Comparison of ENCODE assay signal across 8 cellular contexts in genomic region chr3:120450261-120450913, GRCh38. TPM values are rescaled to one million over a fixed set of nuclear protein-coding genes. Genes with fewer than 3 reads are reported as not detected.
DNase-seq lines count a peak whose midpoint lies in the region; ATAC-seq and TF ChIP-seq lines count a peak whose summit lies in the region.

No MANE protein-coding gene starts in this region.

- H3K27ac Mint-ChIP-seq in activated CD4-positive, alpha-beta memory T cell treated with anti-CD3 and anti-CD28 coated beads for 36 hours, result no peak overlapping the region
- peak overlapping the region; percentile 80 for H3K27ac Mint-ChIP-seq in neural progenitor cell

- no peak for TF ChIP-seq CTCF in fibroblast of the aortic adventitia (IDR thresholded peaks at IDR 0.05; ENCODE audit: insufficient read depth, low read length)
- no peak for TF ChIP-seq CTCF in neural progenitor cell (IDR thresholded peaks at IDR 0.05)

- peak overlapping the region; percentile 85 for H3K4me3 ChIP-seq in fibroblast of the aortic adventitia (ENCODE audit: low read depth, low read length)
- H3K4me3 ChIP-seq in neural progenitor cell, result peak overlapping the region; percentile 94

- H3K9me3 ChIP-seq in neural progenitor cell (ENCODE audit: low read depth), result no peaks in the 10 kb centered on the region

- H3K27me3 Mint-ChIP-seq in activated CD4-positive, alpha-beta memory T cell treated with anti-CD3 and anti-CD28 coated beads for 36 hours, result peaks cover 48% of the 10 kb centered on the region
- H3K27me3 Mint-ChIP-seq in neural progenitor cell (ENCODE audit: insufficient read depth, low read depth), result peaks cover 3% of the 10 kb centered on the region

- H3K79me2 ChIP-seq in neural progenitor cell (ENCODE audit: low read depth), result peaks cover 50% of the 10 kb centered on the region

- H3K9ac ChIP-seq in neural progenitor cell, result peak overlapping the region; percentile 82

- POLR2A ChIA-PET in activated CD4-positive, alpha-beta memory T cell treated with anti-CD3 and anti-CD28 coated beads for 36 hours (lab: Charles Lee), result no interaction called here

- peaks cover 8% of the 10 kb centered on the region for H3K4me1 Mint-ChIP-seq in activated CD4-positive, alpha-beta memory T cell treated with anti-CD3 and anti-CD28 coated beads for 36 hours (ENCODE audit: low read depth)
- H3K4me1 Mint-ChIP-seq in neural progenitor cell, result peaks cover 37% of the 10 kb centered on the region

- peaks cover 3% of the 10 kb centered on the region for H3K9me3 Mint-ChIP-seq in activated CD4-positive, alpha-beta memory T cell treated with anti-CD3 and anti-CD28 coated beads for 36 hours
- H3K9me3 Mint-ChIP-seq in neural progenitor cell, result peaks cover 3% of the 10 kb centered on the region

- H2AFZ ChIP-seq in neural progenitor cell (replicated peaks), result peak overlapping the region; percentile 80

- no peaks in the 10 kb centered on the region for H3K27me3 ChIP-seq in neural progenitor cell

- ATAC-seq in HG02885 (IDR thresholded peaks at IDR 0.05; ENCODE audit: poor library complexity, unreplicated experiment), result peak; percentile 49
- ATAC-seq in HG03378 (IDR thresholded peaks at IDR 0.05; ENCODE audit: unreplicated experiment), result no peak
- ATAC-seq in HG03039 (IDR thresholded peaks at IDR 0.05; ENCODE audit: unreplicated experiment), result no peak

- no peaks in the 10 kb centered on the region for H3K36me3 ChIP-seq in neural progenitor cell

- DNase-seq in COR-L47 (lab: John Stamatoyannopoulos, UW) (peak; percentile 37), fibroblast of the aortic adventitia (ENCODE audit: low read depth) (no peak), neural progenitor cell (ENCODE audit: low spot score) (peak; percentile 60), NCI-H1930 (lab: John Stamatoyannopoulos, UW) (no peak)
- DNase-seq in activated CD4-positive, alpha-beta memory T cell treated with anti-CD3 and anti-CD28 coated beads for 36 hours, result peak; percentile 24

- H3K4me3 Mint-ChIP-seq in activated CD4-positive, alpha-beta memory T cell treated with anti-CD3 and anti-CD28 coated beads for 36 hours, result peak overlapping the region; percentile 70
- H3K4me3 Mint-ChIP-seq in neural progenitor cell, result peak overlapping the region; percentile 93

- peaks cover 43% of the 10 kb centered on the region for H4K20me1 ChIP-seq in neural progenitor cell (ENCODE audit: low read depth)

- peak overlapping the region; percentile 47 for H3K27ac ChIP-seq in neural progenitor cell

- intact Hi-C loops in activated CD4-positive, alpha-beta memory T cell treated with anti-CD3 and anti-CD28 coated beads for 36 hours (cut with micrococcal nuclease), result no loop called here

- peak overlapping the region; percentile 97 for H3K4me2 ChIP-seq in neural progenitor cell

- CTCF ChIA-PET in activated CD4-positive, alpha-beta memory T cell treated with anti-CD3 and anti-CD28 coated beads for 36 hours (lab: Charles Lee), result no interaction called here

- H3K4me1 ChIP-seq in neural progenitor cell, result peaks cover 26% of the 10 kb centered on the region

- peaks cover 15% of the 10 kb centered on the region for H3F3A ChIP-seq in neural progenitor cell (ENCODE audit: low read depth)

- no peaks in the 10 kb centered on the region for H3K36me3 Mint-ChIP-seq in activated CD4-positive, alpha-beta memory T cell treated with anti-CD3 and anti-CD28 coated beads for 36 hours
- H3K36me3 Mint-ChIP-seq in neural progenitor cell, result peaks cover 4% of the 10 kb centered on the region

RNA-seq across cellular contexts. Expression of gene FSTL1, which starts 0.4 kb away (rescaled TPM):
- under 1 TPM; 0.12 to 0.40 TPM for total RNA-seq in activated CD4-positive, alpha-beta memory T cell treated with anti-CD3 and anti-CD28 coated beads for 36 hours
- total RNA-seq in fibroblast of the aortic adventitia (ENCODE audit: low replicate concordance) (765 and 870 TPM in 2 replicates), neural progenitor cell (ENCODE audit: low replicate concordance) (280 and 327 TPM in 2 replicates)

Comparison
In these comparisons a context has a peak if more than half of its experiments do, and no peak if none do; other contexts are left out.
1. DNase-seq: peak in COR-L47 (single experiment), activated CD4-positive, alpha-beta memory T cell treated with anti-CD3 and anti-CD28 coated beads for 36 hours (single experiment) and neural progenitor cell (single experiment); none in fibroblast of the aortic adventitia (single experiment) and NCI-H1930 (0 of 2).
2. RNA of gene FSTL1, which starts 0.4 kb away (total RNA-seq): 765 to 870 TPM in fibroblast of the aortic adventitia and 280 to 327 TPM in neural progenitor cell; 0.12 to 0.40 TPM in activated CD4-positive, alpha-beta memory T cell treated with anti-CD3 and anti-CD28 coated beads for 36 hours; every median in the first group is over 100 times any median in the second.